8 cellular contexts compared by ENCODE assay signal in the genomic region with DNA sequence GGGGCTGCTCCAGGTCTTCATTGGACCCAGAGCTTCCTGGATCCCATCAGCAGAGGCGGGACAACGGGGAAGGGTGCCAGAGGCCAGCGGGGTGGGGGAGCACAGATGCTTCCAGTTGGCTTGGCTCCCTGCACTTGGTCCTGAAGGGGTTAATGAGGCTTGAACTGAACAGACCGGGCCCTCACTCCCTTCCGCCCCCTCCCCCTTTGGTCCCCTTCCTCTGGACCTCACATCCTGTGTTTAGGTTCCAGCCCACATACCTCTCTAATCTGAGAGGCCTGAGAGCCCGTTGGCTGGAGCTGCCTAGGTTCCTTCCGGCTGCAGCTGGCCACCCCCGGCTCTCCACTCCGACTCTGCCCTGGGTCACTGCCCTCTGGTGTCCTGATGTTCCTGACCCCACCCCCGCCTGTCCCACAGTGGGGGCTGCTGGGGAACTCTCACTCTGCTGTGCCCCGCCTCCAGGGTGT. TPM values are rescaled to one million over a fixed set of nuclear protein-coding genes. Genes with fewer than 3 reads are reported as not detected.
DNase-seq lines count a peak whose midpoint lies in the region; ATAC-seq, FAIRE-seq and TF ChIP-seq lines count a peak whose summit lies in the region.

No MANE protein-coding gene starts in this region.

- peaks cover 0 to 19% (median 4%) of the 10 kb centered on the region in 4 experiments; a peak in 4 of 8 replicates for H3K36me3 ChIP-seq in H1 (ENCODE audit: control insufficient read depth in 2 of 4, insufficient read depth in 4 of 4, low read length in 3 of 4)
- peaks cover 19% of the 10 kb centered on the region for H3K36me3 ChIP-seq in mesodermal cell (ENCODE audit: control insufficient read depth, insufficient read depth, low read length)
- H3K36me3 ChIP-seq in uterus: no peaks in the 10 kb centered on the region

- TF ChIP-seq EP300 in H1 (IDR thresholded peaks at IDR 0.05; ENCODE audit: borderline replicate concordance in 1 of 2, low read depth in 2 of 2, low read length in 2 of 2): no peak

- peak overlapping the region; percentile 6 for H4K5ac ChIP-seq in H1 (ENCODE audit: insufficient read length, low read depth, low read length)

- ATAC-seq in activated naive CD4-positive, alpha-beta T cell treated with anti-CD3 and anti-CD28 coated beads, Interleukin-2, amount 50 U/mL, for 72 hours: no peak

- peaks cover 4 to 6% of the 10 kb centered on the region in 2 donors for H3K36me3 Mint-ChIP-seq in activated naive CD4-positive, alpha-beta T cell treated with anti-CD3 and anti-CD28 coated beads, Interleukin-2, amount 50 U/mL, for 72 hours

- 0 out of 2 replicates have a peak overlapping the region, but pooled peaks have one; percentile 3 for H2BK15ac ChIP-seq in H1 (ENCODE audit: low read length)

- H2BK120ac ChIP-seq in H1 (replicated peaks; ENCODE audit: low read depth, low read length): no peak overlapping the region

- H3K79me2 ChIP-seq in H1 (ENCODE audit: control insufficient read depth in 1 of 2, insufficient read depth in 2 of 2, low read length in 2 of 2): peaks cover 2 to 11% of the 10 kb centered on the region in 2 experiments; a peak in 2 of 4 replicates

- peaks cover 2 to 5% of the 10 kb centered on the region in 2 experiments for H4K20me1 ChIP-seq in H1 (replicated peaks in 1 of 2; ENCODE audit: control insufficient read depth in 1 of 2, insufficient read depth in 2 of 2, low read length in 2 of 2)

- peak overlapping the region; percentile 18; the same call in 1 of the 2 replicates for H2BK12ac ChIP-seq in H1 (ENCODE audit: low read depth, low read length)

- H3K4me1 ChIP-seq in H1 (replicated peaks in 1 of 4; ENCODE audit: control insufficient read depth in 3 of 4, insufficient read depth in 4 of 4, low read length in 3 of 4): peaks cover 37 to 58% (median 49%) of the 10 kb centered on the region in 4 experiments
- H3K4me1 ChIP-seq in mesodermal cell (ENCODE audit: control insufficient read depth, insufficient read depth, low read length, poor library complexity, severe bottlenecking): peaks cover 91% of the 10 kb centered on the region
- peaks cover 40 to 62% of the 10 kb centered on the region in 2 donors for H3K4me1 ChIP-seq in uterus

- peak overlapping the region; percentile 49 for H4K91ac ChIP-seq in H1 (replicated peaks; ENCODE audit: insufficient read length, low read length)

- peak overlapping the region; percentile 91 to 95 for H3K27ac Mint-ChIP-seq in activated naive CD4-positive, alpha-beta T cell treated with anti-CD3 and anti-CD28 coated beads, Interleukin-2, amount 50 U/mL, for 72 hours

- H2AFZ ChIP-seq in H1 (ENCODE audit: low read length): no peak overlapping the region

- no peak for TF ChIP-seq CTCF in H1 (IDR thresholded peaks at IDR 0.05; ENCODE audit: control extremely low read depth in 1 of 3, insufficient read depth in 1 of 3, low read depth in 1 of 3, low read length in 3 of 3)
- no peak for TF ChIP-seq CTCF in uterus (IDR thresholded peaks at IDR 0.05)

- no peak overlapping the region for H2BK20ac ChIP-seq in H1 (ENCODE audit: low read length)

- DNase-seq in activated naive CD4-positive, alpha-beta T cell treated with anti-CD3 and anti-CD28 coated beads, Interleukin-2, amount 50 U/mL, for 72 hours (ENCODE audit: low spot score in 2 of 2): no peak
- no peak for DNase-seq in activated naive CD4-positive, alpha-beta T cell treated with Interleukin-2 at 50 U/mL for 16 hours
- DNase-seq in H1 (ENCODE audit: low read depth in 1 of 2, low spot score in 2 of 2): no peak
- DNase-seq in uterus: peak; percentile 84
- DNase-seq in NCI-H187 treated with DMSO at 0.1 percent for 48 hours (lab: John Stamatoyannopoulos, UW): no peak
- DNase-seq in occipital lobe (lab: John Stamatoyannopoulos, UW): no peak
- no peak for DNase-seq in SKM-1 (lab: John Stamatoyannopoulos, UW; ENCODE audit: unreplicated experiment)

- H3K79me1 ChIP-seq in H1 (ENCODE audit: low read depth, low read length): peaks cover 12% of the 10 kb centered on the region; the same call in 1 of the 2 replicates

- POLR2A ChIA-PET in H1 (lab: Charles Lee; ENCODE audit: partially characterized antibody): interaction anchor here (0.6 to 4.7 kb wide), 16 partner anchors 8 to 481 kb away, joined by 3 to 37 read pairs (median 5); partner anchors contain the start of gene IER5L

- H3K23me2 ChIP-seq in H1 (ENCODE audit: low read depth, low read length): peaks cover 11% of the 10 kb centered on the region; the same call in 1 of the 2 replicates

- H3K14ac ChIP-seq in H1 (ENCODE audit: insufficient read length): no peak overlapping the region

- peak overlapping the region; percentile 48 for H3K4ac ChIP-seq in H1 (replicated peaks; ENCODE audit: insufficient read length, low read depth, low read length)

- peak overlapping the region in 1 of 4 experiments; percentile 30; a peak in 1 of 8 replicates for H3K4me3 ChIP-seq in H1 (ENCODE audit: extremely low read depth in 1 of 4, insufficient read depth in 2 of 4, low read depth in 3 of 4, low read length in 4 of 4)
- no peak overlapping the region for H3K4me3 ChIP-seq in mesodermal cell (ENCODE audit: extremely low read depth, insufficient read depth, low read length, poor library complexity, severe bottlenecking)
- H3K4me3 ChIP-seq in uterus: no peak overlapping the region

- H3K56ac ChIP-seq in H1 (replicated peaks; ENCODE audit: insufficient read length, low read depth, low read length): no peak overlapping the region

- H3K18ac ChIP-seq in H1 (ENCODE audit: extremely low read depth, low read length): peak overlapping the region; percentile 20; the same call in 1 of the 2 replicates

- H4K8ac ChIP-seq in H1 (ENCODE audit: extremely low read depth, insufficient read depth, low read length): no peak overlapping the region; the same call in 1 of the 2 replicates

- peak overlapping the region; percentile 43; the same call in 1 of the 2 replicates for H3K27ac ChIP-seq in H1 (ENCODE audit: low read depth, low read length)
- H3K27ac ChIP-seq in mesodermal cell (ENCODE audit: low read depth, low read length, severe bottlenecking): peak overlapping the region; percentile 94
- peak overlapping the region; percentile 99 to 100 for H3K27ac ChIP-seq in uterus

- CTCF ChIA-PET in H1 (lab: Charles Lee; ENCODE audit: partially characterized antibody): interaction anchor here (0.8 to 36.8 kb wide), 39 partner anchors 11 to 665 kb away, joined by 3 to 831 read pairs (median 4); partner anchors contain the start of genes C9orf50, IER5L and NTMT1

- H3K9me3 ChIP-seq in H1 (ENCODE audit: insufficient read depth in 2 of 2, low read depth in 1 of 2, low read length in 1 of 2) (no peaks in the 10 kb centered on the region), mesodermal cell (ENCODE audit: control insufficient read depth, low read length) (no peaks in the 10 kb centered on the region), uterus (no peaks in the 10 kb centered on the region)

- H3K27me3 ChIP-seq in H1 (replicated peaks in 1 of 4; ENCODE audit: control insufficient read depth in 3 of 4, extremely low read depth in 1 of 4, insufficient read depth in 3 of 4, low read length in 3 of 4): no peaks in the 10 kb centered on the region
- H3K27me3 ChIP-seq in uterus: no peaks in the 10 kb centered on the region

- H3K4me2 ChIP-seq in H1 (ENCODE audit: insufficient read depth in 1 of 2, low read depth in 2 of 2, low read length in 2 of 2): peak overlapping the region; percentile 48 to 90; a peak in 1 of 4 replicates

- no peak for TF ChIP-seq RAD21 in H1 (IDR thresholded peaks at IDR 0.05 in 1 of 2, conservative IDR thresholded peaks at IDR 0.05 in 1 of 2; ENCODE audit: low read depth in 2 of 2, low read length in 2 of 2)

- H3K9me3 Mint-ChIP-seq in activated naive CD4-positive, alpha-beta T cell treated with anti-CD3 and anti-CD28 coated beads, Interleukin-2, amount 50 U/mL, for 72 hours: no peaks in the 10 kb centered on the region

- no peak overlapping the region for H3K23ac ChIP-seq in H1 (ENCODE audit: insufficient read length)

- TF ChIP-seq POLR2A in H1 (IDR thresholded peaks at IDR 0.05; ENCODE audit: control extremely low read depth in 1 of 2, low read depth in 2 of 2, low read length in 2 of 2) (no peak), uterus (IDR thresholded peaks at IDR 0.05) (no peak)

- WGBS in H1 (ENCODE audit: extremely low coverage in 1 of 2, insufficient coverage in 1 of 2, insufficient read length in 1 of 2, insufficient replicate concordance in 2 of 2, low coverage in 1 of 2, low lambda C conversion rate in 2 of 2, missing lambda C conversion rate in 1 of 2), 2 experiments: 65% methylated on average over 6 of the region's 11 CpGs; no CpG with 5 or more reads in 1 of the 2 experiments
- WGBS in mesodermal cell (ENCODE audit: insufficient coverage in 2 of 2), 2 experiments: 11 to 12% methylated on average over 7 to 11 of the region's 11 CpGs

- H3K9ac ChIP-seq in H1 (replicated peaks in 1 of 4; ENCODE audit: extremely low read depth in 1 of 4, low read depth in 3 of 4, low read length in 3 of 4): no peak overlapping the region

- intact Hi-C loops in uterus (cut with DNase I; ENCODE audit: low total_unique reads): loop anchor here (10.0 kb wide), 1 partner anchor 351 kb away; no protein-coding TSS in a partner anchor

- peak overlapping the region; percentile 50 for H2BK5ac ChIP-seq in H1 (ENCODE audit: low read depth, low read length)

- no peak overlapping the region for H2AK5ac ChIP-seq in H1 (ENCODE audit: low read depth, low read length)

- FAIRE-seq in H1 (lab: Jason Lieb, UNC): no peak

RNA-seq across cellular contexts. Expression of gene PTPA, which starts 32.3 kb away (rescaled TPM):
- 100 to 1,000 TPM in 1 of 2 donors, 10 to 100 TPM in 1; 93.1 to 109 TPM for total RNA-seq in activated naive CD4-positive, alpha-beta T cell treated with anti-CD3 and anti-CD28 coated beads, Interleukin-2, amount 50 U/mL, for 72 hours
- total RNA-seq in H1 (2021; fragmentation: NEBNext Ultra II Directional; extraction: Animal tissue kit (Norgen Biotek cat#: 25700)): 145 and 156 TPM in 2 replicates
- polyA plus RNA-seq in H1 (2011; rRNA removed): 114 and 158 TPM in 2 replicates
- 152 TPM for polyA plus RNA-seq in H1 (2011; cell fraction: cytosol; rRNA removed)
- 155 TPM for polyA plus RNA-seq in H1 (2011; cell fraction: nucleus; rRNA removed)
- 115 to 156 TPM (median 139 TPM) in 4 replicates for polyA plus RNA-seq in H1 (2012, experiment 1 of 2)
- polyA plus RNA-seq in H1 (2012, experiment 2 of 2): 167 TPM
- 80.6 TPM for polyA plus RNA-seq in H1 (2013, experiment 1 of 2)
- polyA plus RNA-seq in H1 (2013, experiment 2 of 2): 76.5 TPM
- 144 and 187 TPM in 2 replicates for polyA minus RNA-seq in H1 (2011; rRNA and poly(A)+ RNA removed)
- polyA minus RNA-seq in H1 (2011; cell fraction: cytosol; rRNA and poly(A)+ RNA removed): 83.3 TPM
- 60.0 TPM for polyA minus RNA-seq in H1 (2011; cell fraction: nucleus; rRNA and poly(A)+ RNA removed)
- polyA plus RNA-seq in mesodermal cell (2013, experiment 1 of 2): 128 TPM
- polyA plus RNA-seq in mesodermal cell (2013, experiment 2 of 2): 108 TPM
- 100 to 1,000 TPM in 1 of 4 donors, 10 to 100 TPM in 3; 28.9 to 107 (median 62.1) TPM for total RNA-seq in uterus
- total RNA-seq in occipital lobe: 57.9 TPM

RNA-seq across cellular contexts. Expression of gene CRAT, which starts 32.9 kb away (rescaled TPM):
- 10 to 100 TPM; 14.7 to 35.6 TPM for total RNA-seq in activated naive CD4-positive, alpha-beta T cell treated with anti-CD3 and anti-CD28 coated beads, Interleukin-2, amount 50 U/mL, for 72 hours
- 7.2 and 8.2 TPM in 2 replicates for total RNA-seq in H1 (2021; fragmentation: NEBNext Ultra II Directional; extraction: Animal tissue kit (Norgen Biotek cat#: 25700))
- 17.3 and 25.5 TPM in 2 replicates for polyA plus RNA-seq in H1 (2011; rRNA removed)
- polyA plus RNA-seq in H1 (2011; cell fraction: cytosol; rRNA removed): 9.3 TPM
- polyA plus RNA-seq in H1 (2011; cell fraction: nucleus; rRNA removed): 18.3 TPM
- polyA plus RNA-seq in H1 (2012, experiment 1 of 2): 6.8 to 14.2 TPM (median 11.5 TPM) in 4 replicates
- polyA plus RNA-seq in H1 (2012, experiment 2 of 2): 10.0 TPM
- 6.5 TPM for polyA plus RNA-seq in H1 (2013, experiment 1 of 2)
- 5.5 TPM for polyA plus RNA-seq in H1 (2013, experiment 2 of 2)
- polyA minus RNA-seq in H1 (2011; rRNA and poly(A)+ RNA removed): 7.9 and 9.6 TPM in 2 replicates
- polyA minus RNA-seq in H1 (2011; cell fraction: cytosol; rRNA and poly(A)+ RNA removed): 7.9 TPM
- polyA minus RNA-seq in H1 (2011; cell fraction: nucleus; rRNA and poly(A)+ RNA removed): 5.3 TPM
- polyA plus RNA-seq in mesodermal cell (2013, experiment 1 of 2): 27.2 TPM
- polyA plus RNA-seq in mesodermal cell (2013, experiment 2 of 2): 24.9 TPM
- total RNA-seq in uterus (10 to 100 TPM; 20.0 to 42.4 (median 27.4) TPM), occipital lobe (13.6 TPM)

RNA-seq across cellular contexts. Expression of gene IER5L, which starts 34.6 kb away (rescaled TPM):
- 1 to 10 TPM; 3.6 to 5.7 TPM for total RNA-seq in activated naive CD4-positive, alpha-beta T cell treated with anti-CD3 and anti-CD28 coated beads, Interleukin-2, amount 50 U/mL, for 72 hours
- 1.0 and 1.2 TPM in 2 replicates for total RNA-seq in H1 (2021; fragmentation: NEBNext Ultra II Directional; extraction: Animal tissue kit (Norgen Biotek cat#: 25700))
- 0.65 and 0.96 TPM in 2 replicates for polyA plus RNA-seq in H1 (2011; rRNA removed)
- 0.62 TPM for polyA plus RNA-seq in H1 (2011; cell fraction: cytosol; rRNA removed)
- 1.7 TPM for polyA plus RNA-seq in H1 (2011; cell fraction: nucleus; rRNA removed)
- 0.25 to 0.47 TPM (median 0.34 TPM) in 4 replicates for polyA plus RNA-seq in H1 (2012, experiment 1 of 2)
- 0.16 TPM for polyA plus RNA-seq in H1 (2012, experiment 2 of 2)
- 0.36 TPM for polyA plus RNA-seq in H1 (2013, experiment 1 of 2)
- 0.48 TPM for polyA plus RNA-seq in H1 (2013, experiment 2 of 2)
- 0.22 and 0.27 TPM in 2 replicates for polyA minus RNA-seq in H1 (2011; rRNA and poly(A)+ RNA removed)
- 0.66 TPM for polyA minus RNA-seq in H1 (2011; cell fraction: cytosol; rRNA and poly(A)+ RNA removed)
- polyA minus RNA-seq in H1 (2011; cell fraction: nucleus; rRNA and poly(A)+ RNA removed): 6.8 TPM
- polyA plus RNA-seq in mesodermal cell (2013, experiment 1 of 2): 75.6 TPM
- polyA plus RNA-seq in mesodermal cell (2013, experiment 2 of 2): 55.6 TPM
- 10 to 100 TPM in 2 of 4 donors, 1 to 10 TPM in 2; 1.8 to 31.0 (median 14.5) TPM for total RNA-seq in uterus
- 44.3 TPM for total RNA-seq in occipital lobe

Comparison
In these comparisons a context has a peak if more than half of its experiments do, and no peak if none do; other contexts are left out.
1. DNase-seq: peak in uterus (2 of 2); none in activated naive CD4-positive, alpha-beta T cell treated with anti-CD3 and anti-CD28 coated beads, Interleukin-2, amount 50 U/mL, for 72 hours (0 of 2), activated naive CD4-positive, alpha-beta T cell treated with Interleukin-2 at 50 U/mL for 16 hours (single experiment), H1 (0 of 2), NCI-H187 treated with DMSO at 0.1 percent for 48 hours (single experiment), occipital lobe (single experiment) and SKM-1 (single experiment).
2. H3K27ac ChIP-seq: peak in every context shown above with its lines; median percentile 100 in uterus; 94 in mesodermal cell; 43 in H1.